ENCODE assay signal across 18 cellular contexts in genomic region chr7:71264005-71264404, GRCh38.
"Had no signal": no experiment of that assay in that cellular context is flagged by ENCODE, and none has a peak within 500 bp of the region (broad histone marks: within the 10 kb centered on the region; RNA-seq: fewer than 3 reads in every experiment).

No MANE protein-coding gene starts in this region.

- DNase-seq: KBM-7, NCI-H1092, NCI-H1105 treated with DMSO at 0.1 percent for 48 hours, NCI-H1417 treated with DMSO at 0.1 percent for 48 hours, NCI-H146, NCI-H1694 treated with DMSO at 0.1 percent for 48 hours, NCI-H1930, NCI-H2081 treated with DMSO at 0.1 percent for 48 hours, NCI-H2171, NCI-H226, NCI-H446, NCI-H510A, NCI-H524 treated with DMSO at 0.1 percent for 48 hours, NCI-H69, NCI-H774, RPMI8226, SK-N-SH, SW 1271 had no signal

- H3K9ac ChIP-seq: SK-N-SH had no signal
